ENCODE assay signal across 1 cellular context in genomic region chr15:101613130-101614000, GRCh38.
TF ChIP-seq lines count a peak whose summit lies in the region.

No MANE protein-coding gene starts in this region.

TF ChIP-seq in HepG2, 621 proteins besides CTCF, POLR2A, EP300 and RAD21 (continued from another document and continues in another):
- TF ChIP-seq ZNF362 (CRISPR knock-in tag; IDR thresholded peaks at IDR 0.05; ENCODE audit: borderline replicate concordance), result no peak
- no peak for TF ChIP-seq NR2F1 (CRISPR knock-in tag; IDR thresholded peaks at IDR 0.05)
- no peak for TF ChIP-seq HNRNPLL (IDR thresholded peaks at IDR 0.05; ENCODE audit: low read depth, low read length, poor library complexity, severe bottlenecking)
- peak; percentile 87; the same call in 1 of the 2 replicates for TF ChIP-seq ZNF784 (CRISPR knock-in tag; IDR thresholded peaks at IDR 0.05; ENCODE audit: borderline replicate concordance)
- TF ChIP-seq ZFP37 (CRISPR knock-in tag; IDR thresholded peaks at IDR 0.05; ENCODE audit: borderline replicate concordance), result peak; percentile 50; the same call in 1 of the 2 replicates
- 0 out of 2 replicates have a peak, but pooled peaks have one; percentile 34 for TF ChIP-seq ZBTB7A (CRISPR knock-in tag; IDR thresholded peaks at IDR 0.05)
- 0 out of 2 replicates have a peak, but pooled peaks have one; percentile 56 for TF ChIP-seq ZNF572 (CRISPR knock-in tag; IDR thresholded peaks at IDR 0.05)
- TF ChIP-seq ATF2 (CRISPR knock-in tag; IDR thresholded peaks at IDR 0.05), result 0 out of 2 replicates have a peak, but pooled peaks have one; percentile 29
- TF ChIP-seq EZH2 (conservative IDR thresholded peaks at IDR 0.05; ENCODE audit: low read depth, low read length), result no peak
- TF ChIP-seq DRAP1 (CRISPR knock-in tag; IDR thresholded peaks at IDR 0.05), result peak; percentile 74; the same call in 1 of the 2 replicates
- TF ChIP-seq KDM2A (CRISPR knock-in tag; IDR thresholded peaks at IDR 0.05; ENCODE audit: borderline replicate concordance, low read depth), result peak; percentile 40; the same call in 1 of the 2 replicates
- no peak for TF ChIP-seq TCF7 (IDR thresholded peaks at IDR 0.05; ENCODE audit: low read depth)
- peak; percentile 58; the same call in 1 of the 2 replicates for TF ChIP-seq ZNF788 (CRISPR knock-in tag; IDR thresholded peaks at IDR 0.05; ENCODE audit: borderline replicate concordance)
- TF ChIP-seq FOXP4 (CRISPR knock-in tag; IDR thresholded peaks at IDR 0.05), result 0 out of 2 replicates have a peak, but pooled peaks have one; percentile 29
- no peak; the same call in 1 of the 2 replicates for TF ChIP-seq NRL (CRISPR knock-in tag; IDR thresholded peaks at IDR 0.05; ENCODE audit: borderline replicate concordance)
- no peak for TF ChIP-seq ZNF740 (CRISPR knock-in tag; IDR thresholded peaks at IDR 0.05)
- TF ChIP-seq ZNF121 (CRISPR knock-in tag; IDR thresholded peaks at IDR 0.05), result 0 out of 2 replicates have a peak, but pooled peaks have one; percentile 16
- TF ChIP-seq ZNF276 (CRISPR knock-in tag; IDR thresholded peaks at IDR 0.05; ENCODE audit: low read depth), result 0 out of 2 replicates have a peak, but pooled peaks have one; percentile 29
- no peak for TF ChIP-seq SMAD1 (CRISPR knock-in tag; IDR thresholded peaks at IDR 0.05; ENCODE audit: borderline replicate concordance, low read depth)
- peak; percentile 39; the same call in 1 of the 2 replicates for TF ChIP-seq SAFB2 (CRISPR knock-in tag; IDR thresholded peaks at IDR 0.05; ENCODE audit: borderline replicate concordance, low read depth)
- peak; percentile 64 for TF ChIP-seq ZNF605 (CRISPR knock-in tag; IDR thresholded peaks at IDR 0.05)
- TF ChIP-seq KAT8 (CRISPR knock-in tag; IDR thresholded peaks at IDR 0.05), result 0 out of 2 replicates have a peak, but pooled peaks have one; percentile 14
- TF ChIP-seq ZNF746 (CRISPR knock-in tag; IDR thresholded peaks at IDR 0.05), result 0 out of 2 replicates have a peak, but pooled peaks have one; percentile 12
- TF ChIP-seq ZNF136 (CRISPR knock-in tag; IDR thresholded peaks at IDR 0.05; ENCODE audit: low read depth), result no peak
- TF ChIP-seq ATF7-NPFF (CRISPR knock-in tag; IDR thresholded peaks at IDR 0.05; ENCODE audit: low read depth), result 0 out of 2 replicates have a peak, but pooled peaks have one; percentile 29
- TF ChIP-seq PPARG (CRISPR knock-in tag; conservative IDR thresholded peaks at IDR 0.05), result no peak
- TF ChIP-seq TFDP1 (CRISPR knock-in tag; IDR thresholded peaks at IDR 0.05; ENCODE audit: borderline replicate concordance), result peak; percentile 67; the same call in 1 of the 2 replicates
- TF ChIP-seq ELF3 (CRISPR knock-in tag; IDR thresholded peaks at IDR 0.05), result peak; percentile 47; the same call in 1 of the 2 replicates
- TF ChIP-seq ZNF280B (CRISPR knock-in tag; IDR thresholded peaks at IDR 0.05; ENCODE audit: borderline replicate concordance), result peak; percentile 17; the same call in 1 of the 2 replicates
- 0 out of 2 replicates have a peak, but pooled peaks have one; percentile 29 for TF ChIP-seq ZGPAT (CRISPR knock-in tag; IDR thresholded peaks at IDR 0.05)
- TF ChIP-seq ZNF33A (CRISPR knock-in tag; IDR thresholded peaks at IDR 0.05; ENCODE audit: borderline replicate concordance), result no peak
- 0 out of 2 replicates have a peak, but pooled peaks have one; percentile 38 for TF ChIP-seq ZNF317 (CRISPR knock-in tag; IDR thresholded peaks at IDR 0.05)
- TF ChIP-seq FOXO1 (CRISPR knock-in tag; IDR thresholded peaks at IDR 0.05), result no peak
- peak; percentile 92 for TF ChIP-seq ZNF232 (CRISPR knock-in tag; IDR thresholded peaks at IDR 0.05; ENCODE audit: borderline replicate concordance)
- TF ChIP-seq HIVEP1 (CRISPR knock-in tag; IDR thresholded peaks at IDR 0.05), result 0 out of 2 replicates have a peak, but pooled peaks have one; percentile 17
- TF ChIP-seq ZNF576 (CRISPR knock-in tag; IDR thresholded peaks at IDR 0.05), result 0 out of 2 replicates have a peak, but pooled peaks have one; percentile 7
- 0 out of 2 replicates have a peak, but pooled peaks have one; percentile 19 for TF ChIP-seq HDAC1 (CRISPR knock-in tag; IDR thresholded peaks at IDR 0.05)
- TF ChIP-seq ZNF546 (CRISPR knock-in tag; conservative IDR thresholded peaks at IDR 0.05), result no peak
- peak; percentile 38 for TF ChIP-seq RBM39 (IDR thresholded peaks at IDR 0.05; ENCODE audit: low read depth, low read length, poor library complexity, severe bottlenecking)
- TF ChIP-seq TSC22D2 (CRISPR knock-in tag; IDR thresholded peaks at IDR 0.05; ENCODE audit: borderline replicate concordance), result no peak
- 0 out of 2 replicates have a peak, but pooled peaks have one; percentile 27 for TF ChIP-seq KAT7 (CRISPR knock-in tag; IDR thresholded peaks at IDR 0.05; ENCODE audit: borderline replicate concordance)
- TF ChIP-seq GLI4 (CRISPR knock-in tag; IDR thresholded peaks at IDR 0.05; ENCODE audit: borderline replicate concordance), result 0 out of 2 replicates have a peak, but pooled peaks have one; percentile 66
- peak; percentile 48; the same call in 1 of the 2 replicates for TF ChIP-seq RXRB (CRISPR knock-in tag; IDR thresholded peaks at IDR 0.05; ENCODE audit: borderline replicate concordance)
- TF ChIP-seq CREB1 (IDR thresholded peaks at IDR 0.05), result peak; percentile 22; the same call in 1 of the 2 replicates
- TF ChIP-seq CREB1 (CRISPR knock-in tag; IDR thresholded peaks at IDR 0.05), result peak; percentile 33; the same call in 1 of the 2 replicates
- TF ChIP-seq ZNF747 (CRISPR knock-in tag; IDR thresholded peaks at IDR 0.05; ENCODE audit: borderline replicate concordance), result peak; percentile 28; the same call in 1 of the 2 replicates
- no peak for TF ChIP-seq ZNF253 (CRISPR knock-in tag; IDR thresholded peaks at IDR 0.05; ENCODE audit: borderline replicate concordance)
- no peak for TF ChIP-seq AGO1 (IDR thresholded peaks at IDR 0.05; ENCODE audit: low read depth, low read length, poor library complexity, severe bottlenecking)
- peak; percentile 46; the same call in 1 of the 2 replicates for TF ChIP-seq TBX2 (CRISPR knock-in tag; IDR thresholded peaks at IDR 0.05; ENCODE audit: borderline replicate concordance)
- no peak; the same call in 1 of the 2 replicates for TF ChIP-seq TRIM24 (CRISPR knock-in tag; IDR thresholded peaks at IDR 0.05)
- 0 out of 2 replicates have a peak, but pooled peaks have one; percentile 28 for TF ChIP-seq LBX2 (CRISPR knock-in tag; IDR thresholded peaks at IDR 0.05; ENCODE audit: borderline replicate concordance)
- peak; percentile 25 for TF ChIP-seq ZNF781 (CRISPR knock-in tag; IDR thresholded peaks at IDR 0.05; ENCODE audit: borderline replicate concordance, not compliant biosample characterization)
- 0 out of 2 replicates have a peak, but pooled peaks have one; percentile 15 for TF ChIP-seq ZNF790 (CRISPR knock-in tag; IDR thresholded peaks at IDR 0.05; ENCODE audit: borderline replicate concordance)
- peak; percentile 93 for TF ChIP-seq BHLHE40 (IDR thresholded peaks at IDR 0.05; ENCODE audit: low read length)
- TF ChIP-seq PHF8 (CRISPR knock-in tag; IDR thresholded peaks at IDR 0.05), result peak; percentile 39; the same call in 1 of the 2 replicates
